ENCODE assay signal across 1 cellular context in genomic region chr3:38136807-38137614, GRCh38.
TF ChIP-seq lines count a peak whose summit lies in the region.

ACAA1 (minus strand) TSS chr3:38137127; CDS start chr3:38137035, 92 bp downstream.

TF ChIP-seq in HepG2, 621 proteins besides CTCF, POLR2A, EP300 and RAD21 (continued from another document and continues in another):
- TF ChIP-seq HMGXB4 (CRISPR knock-in tag; IDR thresholded peaks at IDR 0.05; ENCODE audit: borderline replicate concordance in 1 of 2, low read depth in 1 of 2): peak; percentile 55 to 64; a peak in 3 of 4 replicates
- TF ChIP-seq ZMYM3 (CRISPR knock-in tag; IDR thresholded peaks at IDR 0.05): no peak
- TF ChIP-seq ZIK1 (CRISPR knock-in tag; IDR thresholded peaks at IDR 0.05; ENCODE audit: borderline replicate concordance, low read depth): peak; percentile 71; the same call in 1 of the 2 replicates
- no peak for TF ChIP-seq MBD4 (IDR thresholded peaks at IDR 0.05; ENCODE audit: borderline replicate concordance, low read length)
- TF ChIP-seq TFE3 (CRISPR knock-in tag; IDR thresholded peaks at IDR 0.05): peak; percentile 11; the same call in 1 of the 2 replicates
- peak; percentile 86; the same call in 1 of the 2 replicates for TF ChIP-seq ZNF431 (CRISPR knock-in tag; IDR thresholded peaks at IDR 0.05; ENCODE audit: borderline replicate concordance, low read depth)
- 0 out of 2 replicates have a peak, but pooled peaks have one; percentile 50 for TF ChIP-seq REPIN1 (CRISPR knock-in tag; IDR thresholded peaks at IDR 0.05; ENCODE audit: borderline replicate concordance, low read depth)
- TF ChIP-seq KMT2B (CRISPR knock-in tag; IDR thresholded peaks at IDR 0.05): no peak
- TF ChIP-seq ZNF180 (CRISPR knock-in tag; IDR thresholded peaks at IDR 0.05; ENCODE audit: borderline replicate concordance, low read depth): 0 out of 2 replicates have a peak, but pooled peaks have one; percentile 30
- no peak for TF ChIP-seq CSRNP2 (CRISPR knock-in tag; conservative IDR thresholded peaks at IDR 0.05; ENCODE audit: low read depth)
- no peak for TF ChIP-seq ZBTB40 (IDR thresholded peaks at IDR 0.05)
- TF ChIP-seq ZBTB40 (CRISPR knock-in tag; IDR thresholded peaks at IDR 0.05): peak; percentile 35; the same call in 1 of the 2 replicates
- TF ChIP-seq HES4 (CRISPR knock-in tag; IDR thresholded peaks at IDR 0.05; ENCODE audit: borderline replicate concordance): peak; percentile 73
- TF ChIP-seq SALL2 (CRISPR knock-in tag; IDR thresholded peaks at IDR 0.05): 0 out of 2 replicates have a peak, but pooled peaks have one; percentile 6
- peak; percentile 77; the same call in 1 of the 2 replicates for TF ChIP-seq ZNF430 (CRISPR knock-in tag; IDR thresholded peaks at IDR 0.05)
- TF ChIP-seq ZBTB8A (CRISPR knock-in tag; IDR thresholded peaks at IDR 0.05; ENCODE audit: borderline replicate concordance, low read depth): no peak
- TF ChIP-seq PITX1 (CRISPR knock-in tag; IDR thresholded peaks at IDR 0.05): peak; percentile 79; the same call in 1 of the 2 replicates
- TF ChIP-seq RNF2 (conservative IDR thresholded peaks at IDR 0.05; ENCODE audit: low read depth): no peak
- TF ChIP-seq POLR2AphosphoS5 (IDR thresholded peaks at IDR 0.05; ENCODE audit: low read depth, low read length): peak; percentile 97
- peak; percentile 84; the same call in 1 of the 2 replicates for TF ChIP-seq ZSCAN25 (CRISPR knock-in tag; IDR thresholded peaks at IDR 0.05)
- peak; percentile 68 for TF ChIP-seq DBP (CRISPR knock-in tag; IDR thresholded peaks at IDR 0.05; ENCODE audit: not compliant biosample characterization)
- no peak; the same call in 1 of the 2 replicates for TF ChIP-seq ZNF749 (CRISPR knock-in tag; IDR thresholded peaks at IDR 0.05; ENCODE audit: borderline replicate concordance)
- peak; percentile 17 for TF ChIP-seq XRCC5 (optimal IDR thresholded peaks at IDR 0.05; ENCODE audit: low read length)
- peak; percentile 50; the same call in 1 of the 2 replicates for TF ChIP-seq CEBPG (CRISPR knock-in tag; IDR thresholded peaks at IDR 0.05)
- peak; percentile 90; the same call in 1 of the 2 replicates for TF ChIP-seq ZNF773 (CRISPR knock-in tag; IDR thresholded peaks at IDR 0.05; ENCODE audit: borderline replicate concordance)
- peak; percentile 40; the same call in 1 of the 2 replicates for TF ChIP-seq IRF9 (CRISPR knock-in tag; IDR thresholded peaks at IDR 0.05; ENCODE audit: borderline replicate concordance)
- TF ChIP-seq PTBP1 (IDR thresholded peaks at IDR 0.05; ENCODE audit: low read depth, low read length, poor library complexity, severe bottlenecking): no peak
- TF ChIP-seq HMGXB3 (CRISPR knock-in tag; IDR thresholded peaks at IDR 0.05; ENCODE audit: borderline replicate concordance): peak; percentile 92
- TF ChIP-seq ZNF382 (CRISPR knock-in tag; IDR thresholded peaks at IDR 0.05; ENCODE audit: borderline replicate concordance): no peak
- TF ChIP-seq HNRNPLL (IDR thresholded peaks at IDR 0.05; ENCODE audit: low read depth, low read length, poor library complexity, severe bottlenecking): peak; percentile 76
- 0 out of 2 replicates have a peak, but pooled peaks have one; percentile 8 for TF ChIP-seq ZBTB26 (CRISPR knock-in tag; IDR thresholded peaks at IDR 0.05; ENCODE audit: borderline replicate concordance)
- peak; percentile 30; the same call in 1 of the 2 replicates for TF ChIP-seq ZNF724P (CRISPR knock-in tag; IDR thresholded peaks at IDR 0.05; ENCODE audit: borderline replicate concordance)
